Comparison of ENCODE assay signal across 8 cellular contexts in the genomic region with DNA sequence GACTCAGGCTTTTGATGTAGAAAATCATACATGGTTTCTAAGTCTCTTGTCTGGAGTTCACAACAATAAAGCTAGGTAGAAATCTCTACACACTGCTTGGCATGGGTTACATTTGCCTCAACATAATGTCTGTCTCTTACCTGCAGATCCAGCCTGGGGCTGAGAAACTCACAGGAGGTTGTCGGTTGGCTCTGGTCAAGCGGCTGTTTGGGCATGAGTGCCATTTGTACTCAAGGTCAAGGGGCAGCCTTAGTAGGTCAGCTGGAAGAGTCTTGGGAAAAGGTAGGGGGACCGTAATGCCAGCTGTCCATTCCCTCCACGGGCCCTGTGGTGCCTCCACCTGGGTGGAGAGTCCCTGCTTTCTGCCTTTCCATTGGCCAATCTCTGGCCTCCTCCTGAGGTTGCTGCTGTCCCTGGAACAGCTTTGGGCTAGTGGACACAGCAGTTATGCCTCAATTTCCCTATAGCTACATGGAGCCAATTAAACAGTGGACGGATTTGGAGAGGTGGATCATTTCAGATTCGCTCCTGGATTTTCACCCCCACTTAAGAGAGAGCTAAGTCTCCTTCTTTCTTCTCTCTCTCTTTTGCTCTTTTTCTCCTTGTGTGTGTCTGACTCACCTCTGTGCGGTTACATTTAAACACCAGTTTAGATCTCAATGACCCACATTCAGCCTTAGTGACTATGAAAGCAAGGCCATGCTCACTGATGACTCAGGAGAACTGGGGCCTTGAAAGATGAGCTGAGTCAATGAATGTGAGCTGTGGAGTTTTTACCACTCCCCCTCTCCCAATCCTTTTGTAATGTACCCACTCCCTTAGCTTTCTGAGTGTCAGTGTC.
DNase-seq lines count a peak whose midpoint lies in the region; ATAC-seq, FAIRE-seq and TF ChIP-seq lines count a peak whose summit lies in the region.

No MANE protein-coding gene starts in this region.

- no peaks in the 10 kb centered on the region; the same call in 1 of the 2 replicates for H3K23me2 ChIP-seq in H1 (ENCODE audit: low read depth, low read length)

- H4K91ac ChIP-seq in H1 (replicated peaks; ENCODE audit: insufficient read length, low read length) = peak overlapping the region; percentile 42

- H3K4me3 ChIP-seq in H1 (ENCODE audit: extremely low read depth in 1 of 4, insufficient read depth in 2 of 4, low read depth in 3 of 4, low read length in 4 of 4) = no peak overlapping the region

- H2BK15ac ChIP-seq in H1 (ENCODE audit: low read length) = no peak overlapping the region; the same call in 1 of the 2 replicates

- H2BK20ac ChIP-seq in H1 (ENCODE audit: low read length) = 0 out of 2 replicates have a peak overlapping the region, but pooled peaks have one; percentile 8

- TF ChIP-seq RAD21 in H1 (IDR thresholded peaks at IDR 0.05 in 1 of 2, conservative IDR thresholded peaks at IDR 0.05 in 1 of 2; ENCODE audit: low read depth in 2 of 2, low read length in 2 of 2) = no peak

- no peak overlapping the region for H3K23ac ChIP-seq in H1 (ENCODE audit: insufficient read length)

- H3K9ac ChIP-seq in H1 (replicated peaks in 1 of 4; ENCODE audit: extremely low read depth in 1 of 4, low read depth in 3 of 4, low read length in 3 of 4) = no peak overlapping the region

- POLR2A ChIA-PET in H1 (lab: Charles Lee; ENCODE audit: partially characterized antibody) = interaction anchor here (1.0 kb wide), 1 partner anchor 9 kb away, joined by 4 read pairs; no protein-coding TSS in a partner anchor

- DNase-seq in NK-92 treated with Interleukin-12 subunit alpha and Interleukin-12 subunit beta, amount 100 ng/mL, for 24 hours (lab: John Stamatoyannopoulos, UW) = peak; percentile 45
- no peak for DNase-seq in NK-92 (lab: John Stamatoyannopoulos, UW; ENCODE audit: unreplicated experiment)
- DNase-seq in SW 1271 (lab: John Stamatoyannopoulos, UW) = peak; percentile 65 to 80
- DNase-seq in H1 (ENCODE audit: low read depth in 1 of 2, low spot score in 2 of 2) = no peak
- DNase-seq in progenitor cell of endocrine pancreas (ENCODE audit: low spot score, unreplicated experiment) = no peak
- no peak for DNase-seq in NCI-H748 (lab: John Stamatoyannopoulos, UW; ENCODE audit: unreplicated experiment)
- DNase-seq in GM20000 (ENCODE audit: low spot score) = no peak

- H2BK120ac ChIP-seq in H1 (replicated peaks; ENCODE audit: low read depth, low read length) = no peak overlapping the region

- no peak overlapping the region for H4K5ac ChIP-seq in H1 (ENCODE audit: insufficient read length, low read depth, low read length)

- peak overlapping the region; percentile 49; the same call in 1 of the 2 replicates for H3K18ac ChIP-seq in H1 (ENCODE audit: extremely low read depth, low read length)

- no peaks in the 10 kb centered on the region; the same call in 1 of the 2 replicates for H3K79me1 ChIP-seq in H1 (ENCODE audit: low read depth, low read length)

- peaks cover 31% of the 10 kb centered on the region for H3K4me1 Mint-ChIP-seq in progenitor cell of endocrine pancreas (ENCODE audit: low read depth)

- FAIRE-seq in H1 (lab: Jason Lieb, UNC) = no peak

- H2BK12ac ChIP-seq in H1 (ENCODE audit: low read depth, low read length) = 0 out of 2 replicates have a peak overlapping the region, but pooled peaks have one; percentile 30

- H2BK5ac ChIP-seq in H1 (ENCODE audit: low read depth, low read length) = no peak overlapping the region; the same call in 1 of the 2 replicates

- TF ChIP-seq POLR2A in H1 (IDR thresholded peaks at IDR 0.05; ENCODE audit: control extremely low read depth in 1 of 2, low read depth in 2 of 2, low read length in 2 of 2) = no peak

- CTCF ChIA-PET in H1 (lab: Charles Lee; ENCODE audit: partially characterized antibody) = interaction anchor here (0.5 to 2.3 kb wide), 7 partner anchors 9 to 87 kb away, joined by 3 to 8 read pairs (median 3); no protein-coding TSS in a partner anchor

- H2AFZ ChIP-seq in H1 (ENCODE audit: low read length) = no peak overlapping the region

- no peak overlapping the region for H3K14ac ChIP-seq in H1 (ENCODE audit: insufficient read length)

- no peak overlapping the region for H3K27ac ChIP-seq in H1 (ENCODE audit: low read depth, low read length)

- H3K27me3 ChIP-seq in H1 (replicated peaks in 1 of 4; ENCODE audit: control insufficient read depth in 3 of 4, extremely low read depth in 1 of 4, insufficient read depth in 3 of 4, low read length in 3 of 4) = no peaks in the 10 kb centered on the region; a peak in 1 of 7 replicates

- H4K8ac ChIP-seq in H1 (ENCODE audit: extremely low read depth, insufficient read depth, low read length) = no peak overlapping the region

- no peak for ATAC-seq in HG03571 (IDR thresholded peaks at IDR 0.05; ENCODE audit: unreplicated experiment)

- H3K27ac Mint-ChIP-seq in progenitor cell of endocrine pancreas = peak overlapping the region; percentile 20

- H3K9me3 ChIP-seq in H1 (ENCODE audit: insufficient read depth in 2 of 2, low read depth in 1 of 2, low read length in 1 of 2) = no peaks in the 10 kb centered on the region

- no peaks in the 10 kb centered on the region for H3K36me3 ChIP-seq in H1 (ENCODE audit: control insufficient read depth in 2 of 4, insufficient read depth in 4 of 4, low read length in 3 of 4)

- TF ChIP-seq EP300 in H1 (IDR thresholded peaks at IDR 0.05; ENCODE audit: borderline replicate concordance in 1 of 2, low read depth in 2 of 2, low read length in 2 of 2) = no peak

- H3K36me3 Mint-ChIP-seq in progenitor cell of endocrine pancreas (ENCODE audit: insufficient read depth) = no peaks in the 10 kb centered on the region

- H4K20me1 ChIP-seq in H1 (replicated peaks in 1 of 2; ENCODE audit: control insufficient read depth in 1 of 2, insufficient read depth in 2 of 2, low read length in 2 of 2) = no peaks in the 10 kb centered on the region

- WGBS in H1 (ENCODE audit: extremely low coverage in 1 of 2, insufficient coverage in 1 of 2, insufficient read length in 1 of 2, insufficient replicate concordance in 2 of 2, low coverage in 1 of 2, low lambda C conversion rate in 2 of 2, missing lambda C conversion rate in 1 of 2), 2 experiments = 92% methylated on average over 7 of the region's 7 CpGs; no CpG with 5 or more reads in 1 of the 2 experiments

- H3K79me2 ChIP-seq in H1 (ENCODE audit: control insufficient read depth in 1 of 2, insufficient read depth in 2 of 2, low read length in 2 of 2) = no peaks in the 10 kb centered on the region

- no peak overlapping the region for H3K4me2 ChIP-seq in H1 (ENCODE audit: insufficient read depth in 1 of 2, low read depth in 2 of 2, low read length in 2 of 2)

- H3K4ac ChIP-seq in H1 (replicated peaks; ENCODE audit: insufficient read length, low read depth, low read length) = peak overlapping the region; percentile 17

- TF ChIP-seq CTCF in H1 (IDR thresholded peaks at IDR 0.05; ENCODE audit: control extremely low read depth in 1 of 3, insufficient read depth in 1 of 3, low read depth in 1 of 3, low read length in 3 of 3) = no peak
- no peak for TF ChIP-seq CTCF in progenitor cell of endocrine pancreas (IDR thresholded peaks at IDR 0.05; ENCODE audit: unreplicated experiment)
- TF ChIP-seq CTCF in GM20000 (IDR thresholded peaks at IDR 0.05; ENCODE audit: extremely low read depth, missing control alignments) = no peak

- H3K27me3 Mint-ChIP-seq in progenitor cell of endocrine pancreas = no peaks in the 10 kb centered on the region

- no peak overlapping the region for H3K4me3 Mint-ChIP-seq in progenitor cell of endocrine pancreas (ENCODE audit: low read depth)

- H3K4me1 ChIP-seq in H1 (replicated peaks in 1 of 4; ENCODE audit: control insufficient read depth in 3 of 4, insufficient read depth in 4 of 4, low read length in 3 of 4) = peaks cover 0 to 9% (median 6%) of the 10 kb centered on the region in 4 experiments; a peak in 5 of 7 replicates

- peak overlapping the region; percentile 31; the same call in 1 of the 2 replicates for H2AK5ac ChIP-seq in H1 (ENCODE audit: low read depth, low read length)

- H3K56ac ChIP-seq in H1 (replicated peaks; ENCODE audit: insufficient read length, low read depth, low read length) = no peak overlapping the region

- H3K9me3 Mint-ChIP-seq in progenitor cell of endocrine pancreas (ENCODE audit: low read depth) = no peaks in the 10 kb centered on the region

TF ChIP-seq in H1, 55 proteins besides CTCF, POLR2A, EP300 and RAD21:
- TF ChIP-seq HDAC6 (IDR thresholded peaks at IDR 0.05; ENCODE audit: low read depth, low read length) = no peak
- TF ChIP-seq BACH1 (IDR thresholded peaks at IDR 0.05; ENCODE audit: low read length) = peak; percentile 53; the same call in 1 of the 2 replicates

Comparison
In these comparisons a context has a peak if more than half of its experiments do, and no peak if none do; other contexts are left out.
1. DNase-seq: peak in NK-92 treated with Interleukin-12 subunit alpha and Interleukin-12 subunit beta, amount 100 ng/mL, for 24 hours (single experiment) and SW 1271 (2 of 2); none in NK-92 (single experiment), H1 (0 of 2), progenitor cell of endocrine pancreas (single experiment), NCI-H748 (single experiment) and GM20000 (single experiment).